ENCODE assay signal across 16 cellular contexts in the genomic region with DNA sequence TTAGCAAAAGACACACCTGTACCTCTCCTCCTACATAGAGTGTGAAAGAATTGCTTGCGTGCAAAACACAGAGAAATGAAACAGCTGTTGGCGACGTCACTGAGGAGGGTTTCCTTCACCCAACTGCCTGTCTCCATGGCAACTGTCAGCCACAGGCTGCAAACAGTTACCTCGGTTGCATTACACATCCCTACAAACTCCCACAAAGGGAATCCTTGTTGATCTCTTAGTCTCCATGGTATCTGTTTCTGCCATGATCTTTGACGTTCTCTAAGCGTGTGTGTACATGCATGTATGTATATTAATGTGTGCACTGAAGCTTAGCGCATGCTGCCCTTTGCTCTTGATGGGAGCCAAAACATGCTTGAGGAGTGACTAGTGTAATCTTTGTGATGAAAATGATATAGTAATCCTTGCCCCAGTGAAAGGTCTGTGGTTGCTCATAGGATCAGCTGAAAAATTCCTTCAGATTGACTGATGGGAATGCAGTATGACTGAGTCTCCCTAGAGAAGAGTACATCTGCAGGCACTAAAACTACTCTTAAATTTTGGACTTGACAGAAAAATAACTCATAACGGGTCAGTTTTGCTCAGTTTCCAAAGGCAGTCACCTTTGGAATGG.
DNase-seq lines count a peak whose midpoint lies in the region; ATAC-seq, FAIRE-seq and TF ChIP-seq lines count a peak whose summit lies in the region.
"Had no signal": no experiment of that assay in that cellular context is flagged by ENCODE, and none has a peak within 500 bp of the region (broad histone marks: within the 10 kb centered on the region; RNA-seq: fewer than 3 reads in every experiment).

No MANE protein-coding gene starts in this region.

- no peak for FAIRE-seq in K562 (lab: Jason Lieb, UNC)
- no peak for FAIRE-seq in GM12892 (lab: Jason Lieb, UNC)
- FAIRE-seq: endometrium had no signal

- no peak overlapping the region for H3K56ac ChIP-seq in IMR-90 (ENCODE audit: extremely low read depth, insufficient read depth, low read length)

- no peaks in the 10 kb centered on the region for H3K79me2 ChIP-seq in K562 (ENCODE audit: control insufficient read depth, insufficient read depth, low read length)

- no peak overlapping the region for H2BK120ac ChIP-seq in IMR-90 (ENCODE audit: low read depth, low read length)

- no peak overlapping the region for H3K27ac ChIP-seq in IMR-90 (ENCODE audit: insufficient read depth, low read length)
- H3K27ac ChIP-seq in K562 (ENCODE audit: extremely low read depth, low read depth, low read length), result no peak overlapping the region

- H4K20me1 ChIP-seq in IMR-90 (ENCODE audit: insufficient read depth, low read length) (no peaks in the 10 kb centered on the region), K562 (replicated peaks; ENCODE audit: control insufficient read depth, insufficient read depth, low read length) (no peaks in the 10 kb centered on the region)

- in situ Hi-C loops in IMR-90 (cut with MboI; ENCODE audit: low sequenced_read_pairs), result no loop called here
- in situ Hi-C loops in K562 (cut with MboI), result no loop called here

- POLR2A ChIA-PET in IMR-90 (lab: Charles Lee; ENCODE audit: unreplicated experiment) (no interaction called here), K562 (lab: Yijun Ruan, JAX) (no interaction called here)

- TF ChIP-seq POLR2A in IMR-90 (IDR thresholded peaks at IDR 0.05; ENCODE audit: low read depth, low read length) (no peak), K562 (conservative IDR thresholded peaks at IDR 0.05) (no peak), GM12892 (IDR thresholded peaks at IDR 0.05; ENCODE audit: low read depth, low read length) (no peak)

- H3K14ac ChIP-seq in IMR-90 (replicated peaks; ENCODE audit: low read depth, low read length), result no peak overlapping the region

- H3K4me2 ChIP-seq in IMR-90 (ENCODE audit: low read depth, low read length) (no peak overlapping the region), K562 (ENCODE audit: insufficient read depth, low read length) (no peak overlapping the region)

- no TSS peak for BruUV-seq in IMR-90 (replicated peaks; lab: Mats Ljungman, UMichigan)
- no TSS peak for BruUV-seq in K562 (replicated peaks; lab: Mats Ljungman, UMichigan)

- no peak overlapping the region for H2AK5ac ChIP-seq in IMR-90 (ENCODE audit: low read depth, low read length)

- dilution Hi-C loops in IMR-90 (cut with HindIII; ENCODE audit: low sequenced_read_pairs, unreplicated experiment), result no loop called here

- H3K18ac ChIP-seq in IMR-90 (ENCODE audit: low read depth, low read length), result no peak overlapping the region

- H3K36me3 ChIP-seq in IMR-90 (ENCODE audit: control insufficient read depth, insufficient read depth, low read length), result no peaks in the 10 kb centered on the region
- no peaks in the 10 kb centered on the region for H3K36me3 ChIP-seq in K562 (ENCODE audit: control insufficient read depth, insufficient read depth, low read length)

- H2AFZ ChIP-seq in IMR-90 (replicated peaks; ENCODE audit: low read length, poor library complexity) (no peak overlapping the region), K562 (ENCODE audit: low read depth, low read length) (no peak overlapping the region)

- H3K27me3 ChIP-seq in IMR-90 (ENCODE audit: control insufficient read depth, insufficient read depth, low read length) (no peaks in the 10 kb centered on the region), K562 (ENCODE audit: control insufficient read depth in 2 of 2, insufficient read depth in 2 of 2, low read length in 2 of 2) (no peaks in the 10 kb centered on the region)

- TF ChIP-seq RAD21 in IMR-90 (IDR thresholded peaks at IDR 0.05; ENCODE audit: low read length) (no peak), K562 (CRISPR knock-in tag; conservative IDR thresholded peaks at IDR 0.05 in 1 of 2, IDR thresholded peaks at IDR 0.05 in 1 of 2) (no peak)

- no peak overlapping the region for H3K9ac ChIP-seq in IMR-90 (ENCODE audit: low read depth, low read length)
- no peak overlapping the region for H3K9ac ChIP-seq in K562 (ENCODE audit: insufficient read depth in 1 of 2, low read depth in 2 of 2, low read length in 2 of 2)

- CTCF ChIA-PET in IMR-90 (lab: Yijun Ruan, JAX), result no interaction called here
- CTCF ChIA-PET in K562 (lab: Yijun Ruan, JAX; ENCODE audit: low intra/inter-chr PET ratio), result no interaction called here

- no peak overlapping the region for H2AK9ac ChIP-seq in IMR-90 (replicated peaks; ENCODE audit: low read depth, low read length, poor library complexity)

- H3K9me1 ChIP-seq in IMR-90 (ENCODE audit: insufficient read depth, low read length) (no peaks in the 10 kb centered on the region), K562 (ENCODE audit: control insufficient read depth, insufficient read depth, low read length) (no peaks in the 10 kb centered on the region)

- no peak overlapping the region for H2BK20ac ChIP-seq in IMR-90 (ENCODE audit: low read depth, low read length)

- TF ChIP-seq EP300 in K562 (IDR thresholded peaks at IDR 0.05; ENCODE audit: low read length), result no peak

- no peaks in the 10 kb centered on the region; the same call in 1 of the 2 replicates for H3K9me3 ChIP-seq in IMR-90 (ENCODE audit: control insufficient read depth, insufficient read depth, low read length)
- no peaks in the 10 kb centered on the region for H3K9me3 ChIP-seq in K562 (replicated peaks; ENCODE audit: control insufficient read depth, insufficient read depth, low read depth, low read length)

- H3K4me1 ChIP-seq in IMR-90 (ENCODE audit: control insufficient read depth, insufficient read depth, low read length) (no peaks in the 10 kb centered on the region), K562 (replicated peaks in 1 of 2; ENCODE audit: control insufficient read depth in 2 of 2, insufficient read depth in 2 of 2, low read length in 2 of 2) (no peaks in the 10 kb centered on the region)

- no peaks in the 10 kb centered on the region for H3K79me1 ChIP-seq in IMR-90 (ENCODE audit: low read depth in 1 of 2, low read length in 2 of 2)

- H4K91ac ChIP-seq in IMR-90 (ENCODE audit: insufficient read depth, low read depth, low read length), result no peak overlapping the region

- no peak overlapping the region for H3K4ac ChIP-seq in IMR-90 (ENCODE audit: low read depth, low read length)

- intact Hi-C loops in IMR-90 (cut with micrococcal nuclease) (no loop called here), K562 (cut with micrococcal nuclease) (no loop called here)

- H3K4me3 ChIP-seq in AG09309 (ENCODE audit: control insufficient read depth, low read depth, low read length) (no peak overlapping the region), IMR-90 (ENCODE audit: insufficient read depth, low read depth, low read length) (no peak overlapping the region), K562 (no peak overlapping the region)

- peak; percentile 65 for DNase-seq in AG09309 (ENCODE audit: low read depth)
- DNase-seq in IMR-90, result peak; percentile 16
- no peak for DNase-seq in K562 (ENCODE audit: extremely low read depth in 1 of 4, low spot score in 3 of 4)
- peak; percentile 93 for DNase-seq in kidney tubule cell (ENCODE audit: low spot score)
- no peak for DNase-seq in GM12892 (ENCODE audit: insufficient read length)
- DNase-seq in NCI-H510A (lab: John Stamatoyannopoulos, UW), result no peak
- DNase-seq: activated gamma-delta T cell treated with Interleukin-2 at 50 U/mL for 16 hours; HFFc6; NCI-H774; posterior cingulate gyrus; Right ventricle myocardium superior; stimulated activated CD4-positive, alpha-beta T cell treated with anti-CD3 and anti-CD28 coated beads, Interleukin-2, amount 100 ng/mL, for 24 hours had no signal

- H2BK5ac ChIP-seq in IMR-90 (ENCODE audit: low read depth, low read length, poor library complexity, severe bottlenecking), result no peak overlapping the region

- no peak overlapping the region for H3K23ac ChIP-seq in IMR-90 (ENCODE audit: low read depth, low read length)

- TF ChIP-seq CTCF in AG09309 (IDR thresholded peaks at IDR 0.05; ENCODE audit: control insufficient read depth, insufficient read depth, low read depth, low read length, missing control alignments) (no peak), IMR-90 (conservative IDR thresholded peaks at IDR 0.05; ENCODE audit: low read depth, low read length) (no peak), K562 (IDR thresholded peaks at IDR 0.05 in 2 of 3, conservative IDR thresholded peaks at IDR 0.05 in 1 of 3; ENCODE audit: insufficient read depth in 2 of 3, low read depth in 1 of 3, low read length in 3 of 3) (no peak)

- 73% methylated on average over 3 of the region's 8 CpGs; no CpG with 5 or more reads in 1 of the 2 experiments for whole genome bisulfite sequencing in IMR-90 (ENCODE audit: extremely low coverage in 2 of 2, insufficient read length in 1 of 2), 2 experiments
- WGBS in K562 (ENCODE audit: insufficient coverage, low coverage, missing lambda C conversion rate), result 1% methylated on average over 8 of the region's 8 CpGs

- H2BK15ac ChIP-seq in IMR-90 (ENCODE audit: low read depth, low read length), result no peak overlapping the region

- no peak overlapping the region for H4K5ac ChIP-seq in IMR-90 (ENCODE audit: low read depth, low read length)

- no peak overlapping the region for H4K8ac ChIP-seq in IMR-90 (ENCODE audit: low read depth in 2 of 2, low read length in 2 of 2)

- ATAC-seq in IMR-90 (ENCODE audit: low read depth) (no peak), K562 (no peak), GM21360 (IDR thresholded peaks at IDR 0.05; ENCODE audit: unreplicated experiment) (no peak), HG02884 (IDR thresholded peaks at IDR 0.05; ENCODE audit: unreplicated experiment) (no peak)
- ATAC-seq: stimulated activated effector memory CD8-positive, alpha-beta T cell treated with anti-CD3 and anti-CD28 coated beads, Interleukin-12 subunit alpha, Interleukin-12 subunit beta, amount 100 ng/mL, for 72 hours had no signal

TF ChIP-seq in IMR-90, 13 proteins besides CTCF, POLR2A, EP300 and RAD21 (continues in another document):
- TF ChIP-seq RFX5 (IDR thresholded peaks at IDR 0.05; ENCODE audit: low read depth, low read length) (no peak), MAFK (IDR thresholded peaks at IDR 0.05; ENCODE audit: low read depth, low read length) (no peak), CEBPB (IDR thresholded peaks at IDR 0.05; ENCODE audit: low read depth, low read length) (no peak), MXI1 (IDR thresholded peaks at IDR 0.05; ENCODE audit: borderline replicate concordance, low read depth, low read length) (no peak)

TF ChIP-seq in K562, 482 proteins besides CTCF, POLR2A, EP300 and RAD21:
- TF ChIP-seq RFX1 (IDR thresholded peaks at IDR 0.05) (peak; percentile 41; the same call in 1 of the 2 replicates), ARNT (IDR thresholded peaks at IDR 0.05) (no peak), ZNF445 (CRISPR knock-in tag; IDR thresholded peaks at IDR 0.05; ENCODE audit: low read depth) (no peak)

Comparison
In these comparisons a context has a peak if more than half of its experiments do, and no peak if none do; other contexts are left out.
1. DNase-seq: peak in AG09309 (single experiment), IMR-90 (single experiment) and kidney tubule cell (single experiment); none in K562 (0 of 4), GM12892 (single experiment) and NCI-H510A (single experiment).